1 cellular context compared by ENCODE assay signal in genomic region chr18:3379685-3380084, GRCh38.
TF ChIP-seq lines count a peak whose summit lies in the region.

No MANE protein-coding gene starts in this region.

TF ChIP-seq in A549, 52 proteins besides CTCF, POLR2A, EP300 and RAD21 (continued from another document):
- no peak for TF ChIP-seq MAX (IDR thresholded peaks at IDR 0.05)
